In genomic region chrX:121455890-121456289, GRCh38 we compare ENCODE assay signal across 20 cellular contexts.
DNase-seq lines count a peak whose midpoint lies in the region; ATAC-seq, FAIRE-seq and TF ChIP-seq lines count a peak whose summit lies in the region.
"Had no signal": no experiment of that assay in that cellular context is flagged by ENCODE, and none has a peak within 500 bp of the region (broad histone marks: within the 10 kb centered on the region; RNA-seq: fewer than 3 reads in every experiment).

No MANE protein-coding gene starts in this region.

- H4K20me1 ChIP-seq in GM12878 (ENCODE audit: control insufficient read depth, insufficient read depth) (no peaks in the 10 kb centered on the region), PC-3 (ENCODE audit: low read length) (no peaks in the 10 kb centered on the region)

- H3K27me3 ChIP-seq in GM12878 (replicated peaks in 1 of 2; ENCODE audit: control insufficient read depth in 2 of 2, insufficient read depth in 2 of 2, low read length in 1 of 2) (no peaks in the 10 kb centered on the region), lower lobe of right lung (ENCODE audit: low read depth) (no peaks in the 10 kb centered on the region), PC-3 (ENCODE audit: low read length) (no peaks in the 10 kb centered on the region)
- H3K27me3 ChIP-seq: ascending aorta, sigmoid colon, vagina had no signal

- H3K27ac ChIP-seq in GM12878 (ENCODE audit: control insufficient read depth, insufficient read depth): no peak overlapping the region
- H3K27ac ChIP-seq in lower lobe of right lung: no peak overlapping the region
- H3K27ac ChIP-seq in PC-3 (ENCODE audit: low read length): no peak overlapping the region
- H3K27ac ChIP-seq: ascending aorta, sigmoid colon, vagina had no signal

- no peaks in the 10 kb centered on the region for H3F3A ChIP-seq in PC-3 (ENCODE audit: low read length, unreplicated experiment)

- intact Hi-C loops in GM12878 (cut with micrococcal nuclease; ENCODE audit: unreplicated experiment): no loop called here
- intact Hi-C loops in lower lobe of right lung (cut with DNase I): no loop called here
- intact Hi-C loops in posterior vena cava (cut with DNase I): loop anchor here in 1 of 2 donors (10.0 kb wide), 1 partner anchor 1161 kb away; no protein-coding TSS in a partner anchor
- intact Hi-C loops in PC-3 (cut with micrococcal nuclease): no loop called here

- no peaks in the 10 kb centered on the region for H3K36me3 ChIP-seq in GM12878 (ENCODE audit: control insufficient read depth in 2 of 2, insufficient read depth in 2 of 2, low read length in 1 of 2)
- no peaks in the 10 kb centered on the region for H3K36me3 ChIP-seq in lower lobe of right lung
- H3K36me3 ChIP-seq in PC-3 (ENCODE audit: low read depth, low read length): no peaks in the 10 kb centered on the region
- H3K36me3 ChIP-seq: ascending aorta, sigmoid colon, vagina had no signal

- WGBS in GM12878 (ENCODE audit: insufficient coverage, insufficient replicate concordance, low lambda C conversion rate, missing lambda C conversion rate): 14% methylated on average over 1 of the region's 1 CpG

- H2AFZ ChIP-seq in GM12878 (ENCODE audit: control insufficient read depth, low read depth, low read length) (no peak overlapping the region), PC-3 (ENCODE audit: low read length) (no peak overlapping the region)

- RAD21 ChIA-PET in GM12878 (lab: Charles Lee; ENCODE audit: unreplicated experiment): interaction anchor here (1.0 kb wide), 1 partner anchor 200 kb away, joined by 3 read pairs; no protein-coding TSS in a partner anchor

- TF ChIP-seq RAD21 in GM12878 (IDR thresholded peaks at IDR 0.05; ENCODE audit: insufficient read depth, low read depth, low read length): no peak

- in situ Hi-C loops in GM12878 (cut with MboI): no loop called here

- H3K4me2 ChIP-seq in GM12878 (ENCODE audit: control insufficient read depth, insufficient read depth): no peak overlapping the region
- H3K4me2 ChIP-seq in PC-3 (ENCODE audit: low read length): no peak overlapping the region

- H3K9me3 ChIP-seq in GM12878 (replicated peaks; ENCODE audit: control insufficient read depth, insufficient read depth, low read length) (no peaks in the 10 kb centered on the region), lower lobe of right lung (no peaks in the 10 kb centered on the region), PC-3 (ENCODE audit: low read length) (no peaks in the 10 kb centered on the region)
- H3K9me3 ChIP-seq: ascending aorta, sigmoid colon, vagina had no signal

- no TSS peak for BruUV-seq in GM12878 (replicated peaks; lab: Mats Ljungman, UMichigan)
- BruUV-seq in PC-3 (replicated peaks; lab: Mats Ljungman, UMichigan): no TSS peak

- H3K9me2 ChIP-seq in PC-3 (replicated peaks; ENCODE audit: low read length): no peaks in the 10 kb centered on the region

- TF ChIP-seq CTCF in GM12878 (IDR thresholded peaks at IDR 0.05 in 2 of 3, conservative IDR thresholded peaks at IDR 0.05 in 1 of 3; ENCODE audit: control insufficient read depth in 2 of 3, extremely low read depth in 1 of 3, insufficient read depth in 1 of 3, low read depth in 3 of 3, low read length in 3 of 3) (no peak), lower lobe of right lung (IDR thresholded peaks at IDR 0.05) (no peak), PC-3 (conservative IDR thresholded peaks at IDR 0.05; ENCODE audit: low read depth, low read length) (no peak)

- ATAC-seq in GM21360 (IDR thresholded peaks at IDR 0.05; ENCODE audit: unreplicated experiment) (peak; percentile 43), HG03095 (IDR thresholded peaks at IDR 0.05; ENCODE audit: unreplicated experiment) (peak; percentile 50), GM12878 (peak; percentile 61), lower lobe of right lung (no peak), PC-3 (no peak)
- ATAC-seq: left cardiac atrium had no signal

- TF ChIP-seq EP300 in GM12878 (IDR thresholded peaks at IDR 0.05; ENCODE audit: borderline replicate concordance in 1 of 2, control insufficient read depth in 1 of 2, low read depth in 2 of 2, low read length in 2 of 2): no peak

- SMC1A ChIA-PET in GM12878 (lab: Charles Lee; ENCODE audit: uncharacterized antibody, unreplicated experiment): interaction anchor here (1.0 to 1.1 kb wide), 2 partner anchors 134 to 459 kb away, joined by 3 read pairs; no protein-coding TSS in a partner anchor

- TF ChIP-seq POLR2A in GM12878 (IDR thresholded peaks at IDR 0.05; ENCODE audit: low read depth, low read length): no peak
- TF ChIP-seq POLR2A in GM12891 (IDR thresholded peaks at IDR 0.05; ENCODE audit: low read depth, low read length): no peak

- CTCF ChIA-PET in GM12878 (lab: Yijun Ruan, JAX) (no interaction called here), PC-3 (lab: Charles Lee) (no interaction called here)

- H3K9ac ChIP-seq in GM12878 (ENCODE audit: control insufficient read depth, insufficient read depth, low read length): no peak overlapping the region
- H3K9ac ChIP-seq in PC-3 (ENCODE audit: low read length): no peak overlapping the region

- peak; percentile 46 for FAIRE-seq in GM18507 (lab: Jason Lieb, UNC)
- no peak for FAIRE-seq in GM12878 (lab: Jason Lieb, UNC)
- FAIRE-seq in GM12891 (lab: Jason Lieb, UNC): no peak
- FAIRE-seq: G401.6 had no signal

- H3K4me3 ChIP-seq in GM12878 (no peak overlapping the region), lower lobe of right lung (no peak overlapping the region), PC-3 (ENCODE audit: low read length) (no peak overlapping the region)
- H3K4me3 ChIP-seq: ascending aorta, sigmoid colon, vagina had no signal

- H3K4me1 ChIP-seq in GM12878 (ENCODE audit: control insufficient read depth, insufficient read depth, low read length) (no peaks in the 10 kb centered on the region), lower lobe of right lung (no peaks in the 10 kb centered on the region), PC-3 (ENCODE audit: insufficient read depth, low read length) (no peaks in the 10 kb centered on the region)
- H3K4me1 ChIP-seq: ascending aorta, sigmoid colon, vagina had no signal

- DNase-seq in GM18507 (ENCODE audit: extremely low spot score, insufficient read length, low read depth): no peak
- DNase-seq in GM12878 (ENCODE audit: low read depth, low spot score): no peak
- DNase-seq in lower lobe of right lung: no peak
- DNase-seq in posterior vena cava (ENCODE audit: low spot score): no peak
- no peak for DNase-seq in GM12891 (ENCODE audit: insufficient read length, low spot score)
- no peak for DNase-seq in PC-3
- DNase-seq: activated CD8-positive, alpha-beta memory T cell treated with anti-CD3 and anti-CD28 coated beads, Interleukin-2, amount 50 U/mL, for 48 hours; activated naive CD4-positive, alpha-beta T cell; COR-L47; foreskin fibroblast; left cardiac atrium; NCI-H1436 treated with DMSO at 0.1 percent for 48 hours; nucleus accumbens; SIG-M5; sigmoid colon had no signal

- POLR2A ChIA-PET in GM12878 (lab: Charles Lee) (no interaction called here), PC-3 (lab: Charles Lee; ENCODE audit: unreplicated experiment) (no interaction called here)

- no peaks in the 10 kb centered on the region for H3K79me2 ChIP-seq in GM12878 (ENCODE audit: control insufficient read depth, insufficient read depth, low read length)
- H3K79me2 ChIP-seq in PC-3 (ENCODE audit: low read length): no peaks in the 10 kb centered on the region

TF ChIP-seq in GM12878, 131 proteins besides CTCF, POLR2A, EP300 and RAD21:
- TF ChIP-seq TCF3 (IDR thresholded peaks at IDR 0.05; ENCODE audit: borderline replicate concordance, insufficient read depth, low read depth, low read length) (no peak), NR2C1 (IDR thresholded peaks at IDR 0.05) (no peak), RUNX3 (IDR thresholded peaks at IDR 0.05; ENCODE audit: low read length) (peak; percentile 40; the same call in 1 of the 2 replicates)

TF ChIP-seq in GM12891, 5 proteins besides CTCF, POLR2A, EP300 and RAD21:
- TF ChIP-seq TAF1 (IDR thresholded peaks at IDR 0.05; ENCODE audit: low read depth, low read length): no peak
- no peak for TF ChIP-seq PAX5 (IDR thresholded peaks at IDR 0.05; ENCODE audit: insufficient read depth, low read length, severe bottlenecking)
- no peak for TF ChIP-seq POU2F2 (IDR thresholded peaks at IDR 0.05; ENCODE audit: low read depth, low read length)
- TF ChIP-seq SPI1 (IDR thresholded peaks at IDR 0.05; ENCODE audit: low read depth, low read length): no peak
- TF ChIP-seq POLR2AphosphoS5 (IDR thresholded peaks at IDR 0.05; ENCODE audit: low read depth, low read length): no peak

Comparison
In these comparisons a context has a peak if more than half of its experiments do, and no peak if none do; other contexts are left out.
1. ATAC-seq: peak in GM21360 (single experiment), HG03095 (single experiment) and GM12878 (single experiment); none in lower lobe of right lung (0 of 2) and PC-3 (single experiment).